8 cellular contexts compared by ENCODE assay signal in genomic region chr2:240136013-240136670, GRCh38. TPM values are rescaled to one million over a fixed set of nuclear protein-coding genes. Genes with fewer than 3 reads are reported as not detected.
A peak's percentile ranks its signal among the peaks of the same experiment; 100 is the strongest.
DNase-seq lines count a peak whose midpoint lies in the region; ATAC-seq, FAIRE-seq and TF ChIP-seq lines count a peak whose summit lies in the region.

Gene COPS9 (minus strand): TSS chr2:240136305. CDS start chr2:240136284, 21 bp downstream.

- TF ChIP-seq CTCF in left ventricle myocardium inferior (IDR thresholded peaks at IDR 0.05; ENCODE audit: borderline replicate concordance), result no peak
- TF ChIP-seq CTCF in prostate gland (IDR thresholded peaks at IDR 0.05), result peak in 2 of 4 experiments; percentile 5 to 22
- no peak for TF ChIP-seq CTCF in upper lobe of right lung (IDR thresholded peaks at IDR 0.05)

- peak; percentile 87 for FAIRE-seq in GM12891 (lab: Jason Lieb, UNC)

- H3K9me3 ChIP-seq in T-helper 17 cell (ENCODE audit: control insufficient read depth, low read length, poor library complexity, severe bottlenecking) (no peaks in the 10 kb centered on the region), left ventricle myocardium inferior (replicated peaks) (no peaks in the 10 kb centered on the region), prostate gland (no peaks in the 10 kb centered on the region), upper lobe of right lung (no peaks in the 10 kb centered on the region)

- TF ChIP-seq POLR2A in GM12891 (IDR thresholded peaks at IDR 0.05; ENCODE audit: low read depth, low read length) (no peak; the same call in 1 of the 2 replicates), prostate gland (IDR thresholded peaks at IDR 0.05) (no peak)

- ATAC-seq in HG02763 (IDR thresholded peaks at IDR 0.05; ENCODE audit: unreplicated experiment) (peak; percentile 87), T-helper 17 cell (peak; percentile 98), upper lobe of right lung (peak; percentile 98)

- peak within 1 kb of the TSS; percentile 100 for H3K4me3 ChIP-seq in left ventricle myocardium inferior
- H3K4me3 ChIP-seq in prostate gland, result peak within 1 kb of the TSS; percentile 82 to 92
- H3K4me3 ChIP-seq in upper lobe of right lung, result peak within 1 kb of the TSS; percentile 100

- no peaks in the 10 kb centered on the region for H3K27me3 Mint-ChIP-seq in T-helper 17 cell

- DNase-seq in GM12891 (ENCODE audit: insufficient read length, low spot score), result peak; percentile 99
- peak; percentile 25 for DNase-seq in NCI-H1417 treated with DMSO at 0.1 percent for 48 hours (lab: John Stamatoyannopoulos, UW)
- peak; percentile 74 to 91 (median 79) for DNase-seq in T-helper 17 cell
- DNase-seq in amniotic stem cell (lab: John Stamatoyannopoulos, UW), result peak; percentile 48
- DNase-seq in left ventricle myocardium inferior, result peak; percentile 87
- peak; percentile 77 for DNase-seq in prostate gland (ENCODE audit: low spot score)
- DNase-seq in upper lobe of right lung, result peak; percentile 94

- no peaks in the 10 kb centered on the region for H3K36me3 Mint-ChIP-seq in T-helper 17 cell (ENCODE audit: low read depth)

- H3K4me1 ChIP-seq in left ventricle myocardium inferior (peaks cover 25% of the 10 kb centered on the region), prostate gland (replicated peaks) (peaks cover 6% of the 10 kb centered on the region), upper lobe of right lung (peaks cover 10% of the 10 kb centered on the region)

- peaks cover 28% of the 10 kb centered on the region for H3K4me1 Mint-ChIP-seq in T-helper 17 cell

- peaks cover 26% of the 10 kb centered on the region for H3K36me3 ChIP-seq in left ventricle myocardium inferior
- H3K36me3 ChIP-seq in prostate gland, result peaks cover 0 to 3% of the 10 kb centered on the region in 2 donors
- peaks cover 26% of the 10 kb centered on the region for H3K36me3 ChIP-seq in upper lobe of right lung

- intact Hi-C loops in left ventricle myocardium inferior (cut with micrococcal nuclease), result no loop called here
- intact Hi-C loops in prostate gland (cut with DNase I), result no loop called here
- intact Hi-C loops in upper lobe of right lung (cut with DNase I), result no loop called here

- peak within 1 kb of the TSS; percentile 88 for H3K27ac Mint-ChIP-seq in T-helper 17 cell

- H3K27me3 ChIP-seq in left ventricle myocardium inferior (ENCODE audit: low read depth) (peaks cover 5% of the 10 kb centered on the region), prostate gland (replicated peaks; ENCODE audit: insufficient read depth) (no peaks in the 10 kb centered on the region), upper lobe of right lung (no peaks in the 10 kb centered on the region)

- H3K27ac ChIP-seq in left ventricle myocardium inferior (replicated peaks) (peak within 1 kb of the TSS; percentile 84), prostate gland (peak within 1 kb of the TSS; percentile 38 to 55), upper lobe of right lung (peak within 1 kb of the TSS; percentile 82)

- WGBS in prostate gland, result under 1% methylated on average over 35 of the region's 79 CpGs

- H3K4me3 Mint-ChIP-seq in T-helper 17 cell, result peak within 1 kb of the TSS; percentile 93

TF ChIP-seq in GM12891, 5 proteins besides CTCF, POLR2A, EP300 and RAD21:
- peak; percentile 67 for TF ChIP-seq POLR2AphosphoS5 (IDR thresholded peaks at IDR 0.05; ENCODE audit: low read depth, low read length)
- no peak for TF ChIP-seq POU2F2 (IDR thresholded peaks at IDR 0.05; ENCODE audit: low read depth, low read length)
- TF ChIP-seq TAF1 (IDR thresholded peaks at IDR 0.05; ENCODE audit: low read depth, low read length), result peak; percentile 53; the same call in 1 of the 2 replicates
- TF ChIP-seq PAX5 (IDR thresholded peaks at IDR 0.05; ENCODE audit: insufficient read depth, low read length, severe bottlenecking), result no peak
- no peak for TF ChIP-seq SPI1 (IDR thresholded peaks at IDR 0.05; ENCODE audit: low read depth, low read length)

RNA-seq across cellular contexts. Expression of gene COPS9, which starts in this region (rescaled TPM):
- polyA plus RNA-seq in GM12891 (2012; ENCODE audit: low read depth, missing spikeins), result 298 TPM
- 10 to 100 TPM; 65.0 to 74.0 TPM for total RNA-seq in T-helper 17 cell
- 190 TPM for total RNA-seq in left ventricle myocardium inferior
- 100 to 1,000 TPM; 156 to 179 TPM for total RNA-seq in prostate gland
- total RNA-seq in upper lobe of right lung, result 98.1 TPM

Comparison
In these comparisons a context has a peak if more than half of its experiments do, and no peak if none do; other contexts are left out.
1. Peak in every context shown above with its lines: DNase-seq, ATAC-seq, H3K4me3 ChIP-seq and H3K27ac ChIP-seq.
2. DNase-seq: peak in every context shown above with its lines; median percentile 99 in GM12891; 94 in upper lobe of right lung; 87 in left ventricle myocardium inferior; 79 in T-helper 17 cell; 77 in prostate gland; 48 in amniotic stem cell; 25 in NCI-H1417 treated with DMSO at 0.1 percent for 48 hours.